Comparison of ENCODE assay signal across 13 cellular contexts in genomic region chr17:77738666-77739531, GRCh38.
A peak's percentile ranks its signal among the peaks of the same experiment; 100 is the strongest.
DNase-seq lines count a peak whose midpoint lies in the region; ATAC-seq and TF ChIP-seq lines count a peak whose summit lies in the region.
"Had no signal": no experiment of that assay in that cellular context is flagged by ENCODE, and none has a peak within 500 bp of the region (broad histone marks: within the 10 kb centered on the region; RNA-seq: fewer than 3 reads in every experiment).

No MANE protein-coding gene starts in this region.

- ATAC-seq in upper lobe of right lung, result no peak
- ATAC-seq: stimulated activated memory B cell treated with anti-CD40 and anti-IgM and Interleukin-4, amounts not matched to agents 10 μg/mL and 1 μg/mL and 100 μg/mL, for 72 hours had no signal

- H3K36me3 ChIP-seq in upper lobe of right lung, result no peaks in the 10 kb centered on the region
- H3K36me3 ChIP-seq: MG63 had no signal

- peaks cover 5% of the 10 kb centered on the region for H3K27me3 Mint-ChIP-seq in activated T-cell treated with anti-CD3 and anti-CD28 coated beads, Interleukin-2, amount 50 U/mL, for 24 hours

- intact Hi-C loops in upper lobe of right lung (cut with DNase I), result no loop called here

- no peaks in the 10 kb centered on the region for H3K27me3 ChIP-seq in upper lobe of right lung
- H3K27me3 ChIP-seq: MG63 had no signal

- H3K4me3 Mint-ChIP-seq in activated T-cell treated with anti-CD3 and anti-CD28 coated beads, Interleukin-2, amount 50 U/mL, for 24 hours, result no peak overlapping the region
- H3K4me3 Mint-ChIP-seq: activated CD4-positive, alpha-beta T cell treated with anti-CD3 and anti-CD28 coated beads, Interleukin-2, amount 10 ng/mL, durations not matched to agents 24 days and 14 days; stimulated activated memory B cell treated with anti-CD40 and anti-IgM and Interleukin-4, amounts not matched to agents 10 μg/mL and 1 μg/mL and 100 μg/mL, for 72 hours had no signal

- no peak overlapping the region for H3K4me3 ChIP-seq in upper lobe of right lung
- H3K4me3 ChIP-seq: lung, MG63 had no signal

- peak; percentile 16 for DNase-seq in activated T-cell treated with anti-CD3 and anti-CD28 coated beads, Interleukin-2, amount 50 U/mL, for 24 hours
- DNase-seq in activated T-cell treated with anti-CD3 and anti-CD28 coated beads, Interleukin-2, amount 50 U/mL, for 1 hour, result no peak
- DNase-seq in dermis blood vessel endothelial cell, result peak; percentile 9
- DNase-seq in myocyte (ENCODE audit: low read depth), result peak; percentile 6
- peak; percentile 28 for DNase-seq in upper lobe of right lung
- DNase-seq in RKO (ENCODE audit: low spot score), result no peak
- no peak for DNase-seq in NCI-H446 treated with DMSO at 0.1 percent for 48 hours (lab: John Stamatoyannopoulos, UW)
- DNase-seq in cortex of kidney (lab: John Stamatoyannopoulos, UW), result no peak
- DNase-seq: activated CD4-positive, alpha-beta T cell treated with anti-CD3 and anti-CD28 coated beads, Interleukin-2, amount 10 ng/mL, durations not matched to agents 24 days and 14 days; GDM1; MG63 had no signal

- H3K9me3 Mint-ChIP-seq in activated T-cell treated with anti-CD3 and anti-CD28 coated beads, Interleukin-2, amount 50 U/mL, for 24 hours, result no peaks in the 10 kb centered on the region
- H3K9me3 Mint-ChIP-seq: activated CD4-positive, alpha-beta T cell treated with anti-CD3 and anti-CD28 coated beads, Interleukin-2, amount 10 ng/mL, durations not matched to agents 24 days and 14 days; stimulated activated memory B cell treated with anti-CD40 and anti-IgM and Interleukin-4, amounts not matched to agents 10 μg/mL and 1 μg/mL and 100 μg/mL, for 72 hours had no signal

- H3K27ac Mint-ChIP-seq in activated T-cell treated with anti-CD3 and anti-CD28 coated beads, Interleukin-2, amount 50 U/mL, for 24 hours, result no peak overlapping the region
- H3K27ac Mint-ChIP-seq: activated CD4-positive, alpha-beta T cell treated with anti-CD3 and anti-CD28 coated beads, Interleukin-2, amount 10 ng/mL, durations not matched to agents 24 days and 14 days; stimulated activated memory B cell treated with anti-CD40 and anti-IgM and Interleukin-4, amounts not matched to agents 10 μg/mL and 1 μg/mL and 100 μg/mL, for 72 hours had no signal

- peaks cover 31% of the 10 kb centered on the region for H3K4me1 ChIP-seq in upper lobe of right lung

- no peaks in the 10 kb centered on the region for H3K4me1 Mint-ChIP-seq in activated T-cell treated with anti-CD3 and anti-CD28 coated beads, Interleukin-2, amount 50 U/mL, for 24 hours (ENCODE audit: low read depth)
- H3K4me1 Mint-ChIP-seq: activated CD4-positive, alpha-beta T cell treated with anti-CD3 and anti-CD28 coated beads, Interleukin-2, amount 10 ng/mL, durations not matched to agents 24 days and 14 days; stimulated activated memory B cell treated with anti-CD40 and anti-IgM and Interleukin-4, amounts not matched to agents 10 μg/mL and 1 μg/mL and 100 μg/mL, for 72 hours had no signal

- peak overlapping the region; percentile 32 for H3K27ac ChIP-seq in upper lobe of right lung

- H3K9me3 ChIP-seq in upper lobe of right lung, result no peaks in the 10 kb centered on the region

- no peak for TF ChIP-seq CTCF in upper lobe of right lung (IDR thresholded peaks at IDR 0.05)

- no peaks in the 10 kb centered on the region for H3K36me3 Mint-ChIP-seq in activated T-cell treated with anti-CD3 and anti-CD28 coated beads, Interleukin-2, amount 50 U/mL, for 24 hours (ENCODE audit: low read depth)
- H3K36me3 Mint-ChIP-seq: stimulated activated memory B cell treated with anti-CD40 and anti-IgM and Interleukin-4, amounts not matched to agents 10 μg/mL and 1 μg/mL and 100 μg/mL, for 72 hours had no signal

Comparison
In these comparisons a context has a peak if more than half of its experiments do, and no peak if none do; other contexts are left out.
1. DNase-seq: peak in activated T-cell treated with anti-CD3 and anti-CD28 coated beads, Interleukin-2, amount 50 U/mL, for 24 hours (single experiment), dermis blood vessel endothelial cell (single experiment), myocyte (single experiment) and upper lobe of right lung (single experiment); none in activated T-cell treated with anti-CD3 and anti-CD28 coated beads, Interleukin-2, amount 50 U/mL, for 1 hour (single experiment), RKO (single experiment), NCI-H446 treated with DMSO at 0.1 percent for 48 hours (single experiment) and cortex of kidney (single experiment).